ENCODE assay signal across 26 cellular contexts in genomic region chr12:57058454-57058853, GRCh38. TPM values are rescaled to one million over a fixed set of nuclear protein-coding genes. Genes with fewer than 3 reads are reported as not detected.
DNase-seq lines count a peak whose midpoint lies in the region; ATAC-seq and TF ChIP-seq lines count a peak whose summit lies in the region.
"Had no signal": no experiment of that assay in that cellular context is flagged by ENCODE, and none has a peak within 500 bp of the region (broad histone marks: within the 10 kb centered on the region; RNA-seq: fewer than 3 reads in every experiment).

No MANE protein-coding gene starts in this region.

- H3K4me1 Mint-ChIP-seq in T-cell (peaks cover 6 to 11% (median 9%) of the 10 kb centered on the region in 3 donors), memory B cell (peaks cover 22% of the 10 kb centered on the region)

- ATAC-seq in GM18502 (IDR thresholded peaks at IDR 0.05; ENCODE audit: poor library complexity, unreplicated experiment) (peak; percentile 42), GM21390 (IDR thresholded peaks at IDR 0.05; ENCODE audit: unreplicated experiment) (peak; percentile 55), T-cell (replicated peaks in 1 of 4) (no peak), memory B cell (ENCODE audit: low read depth) (peak; percentile 76), GM21717 (IDR thresholded peaks at IDR 0.05; ENCODE audit: unreplicated experiment) (no peak)
- ATAC-seq: activated CD8-positive, alpha-beta memory T cell treated with anti-CD3 and anti-CD28 coated beads, Interleukin-2, amount 10 ng/mL, durations not matched to agents 7 days and 5 days; foreskin keratinocyte; mucosa of descending colon; psoas muscle; stimulated activated naive CD8-positive, alpha-beta T cell treated with anti-CD3 and anti-CD28 coated beads, Interleukin-15, Interleukin-2, amounts not matched to agents 100 U/mL and 50 U/mL, for 24 hours had no signal

- CTCF ChIA-PET in T-cell (lab: Charles Lee) = interaction anchor here in 1 of 2 donors (1.2 to 1.4 kb wide), 2 partner anchors 47 to 184 kb away, joined by 3 to 4 read pairs; no protein-coding TSS in a partner anchor

- H3K4me3 Mint-ChIP-seq in T-cell = no peak overlapping the region
- peak overlapping the region; percentile 63 for H3K4me3 Mint-ChIP-seq in memory B cell
- H3K4me3 Mint-ChIP-seq: activated CD8-positive, alpha-beta memory T cell treated with anti-CD3 and anti-CD28 coated beads, Interleukin-2, amount 10 ng/mL, durations not matched to agents 7 days and 5 days; CD8-positive, alpha-beta memory T cell had no signal

- TF ChIP-seq CTCF in foreskin fibroblast (IDR thresholded peaks at IDR 0.05; ENCODE audit: low read depth, low read length) = no peak

- POLR2A ChIA-PET in T-cell (lab: Charles Lee) = no interaction called here

- DNase-seq in T-cell (no peak), memory B cell (ENCODE audit: low spot score in 2 of 2) (no peak), H7 (no peak), foreskin fibroblast (no peak)
- DNase-seq: activated CD4-positive, CD25-positive, alpha-beta regulatory T cell treated with anti-CD3 and anti-CD28 coated beads, Interleukin-2, amount 50 U/mL, for 72 hours; activated CD8-positive, alpha-beta memory T cell treated with anti-CD3 and anti-CD28 coated beads, Interleukin-2, amount 10 ng/mL, durations not matched to agents 7 days and 5 days; activated gamma-delta T cell; CD8-positive, alpha-beta memory T cell; central memory CD4-positive, alpha-beta T cell; DMS79; foreskin keratinocyte; hypothalamus; mucosa of descending colon; NCI-H1417; NCI-H2107; NCI-H524 treated with DMSO at 0.1 percent for 48 hours; psoas muscle; stimulated activated CD4-positive, alpha-beta T cell treated with anti-CD3 and anti-CD28 coated beads, Interleukin-2, amount 100 ng/mL, for 24 hours; stimulated activated naive CD8-positive, alpha-beta T cell treated with anti-CD3 and anti-CD28 coated beads, Interleukin-15, Interleukin-2, amounts not matched to agents 100 U/mL and 50 U/mL, for 24 hours; transverse colon had no signal

- H3K27me3 ChIP-seq in H7 (ENCODE audit: control insufficient read depth, insufficient read depth, low read length) = no peaks in the 10 kb centered on the region
- H3K27me3 ChIP-seq: ascending aorta, foreskin keratinocyte, transverse colon had no signal

- H3K4me3 ChIP-seq in H7 (ENCODE audit: insufficient read depth, low read depth, low read length) (no peak overlapping the region), foreskin fibroblast (ENCODE audit: low read depth in 1 of 2, low read length in 2 of 2) (no peak overlapping the region)
- H3K4me3 ChIP-seq: ascending aorta, mucosa of descending colon, psoas muscle, transverse colon had no signal

- H3K36me3 Mint-ChIP-seq in T-cell = peaks cover 20% of the 10 kb centered on the region
- peaks cover 11% of the 10 kb centered on the region for H3K36me3 Mint-ChIP-seq in memory B cell

- peak overlapping the region; percentile 7 to 30 for H3K27ac Mint-ChIP-seq in T-cell
- peak overlapping the region; percentile 53 for H3K27ac Mint-ChIP-seq in memory B cell
- H3K27ac Mint-ChIP-seq: activated CD8-positive, alpha-beta memory T cell treated with anti-CD3 and anti-CD28 coated beads, Interleukin-2, amount 10 ng/mL, durations not matched to agents 7 days and 5 days had no signal

- peaks cover 34% of the 10 kb centered on the region for H3K36me3 ChIP-seq in H7 (replicated peaks; ENCODE audit: control insufficient read depth, insufficient read depth, low read length)

- H3K9me3 Mint-ChIP-seq in T-cell (no peaks in the 10 kb centered on the region), memory B cell (no peaks in the 10 kb centered on the region)
- H3K9me3 Mint-ChIP-seq: CD8-positive, alpha-beta memory T cell had no signal

- H3K27me3 Mint-ChIP-seq in T-cell (no peaks in the 10 kb centered on the region), memory B cell (no peaks in the 10 kb centered on the region)
- H3K27me3 Mint-ChIP-seq: activated CD8-positive, alpha-beta memory T cell treated with anti-CD3 and anti-CD28 coated beads, Interleukin-2, amount 10 ng/mL, durations not matched to agents 7 days and 5 days; CD8-positive, alpha-beta memory T cell had no signal

RNA-seq across cellular contexts. Expression of gene MYO1A, which starts 8.5 kb away (rescaled TPM):
- 1 to 10 TPM in 4 of 5 donors, under 1 TPM in 1; 0.54 to 2.2 (median 1.4) TPM for total RNA-seq in T-cell
- 0.24 and 0.59 TPM in 2 replicates for total RNA-seq in H7 (2014; rRNA removed; shearing (Covaris generic))
- total RNA-seq: ascending aorta, foreskin keratinocyte, skeletal muscle tissue had no signal

RNA-seq across cellular contexts. Expression of gene NEMP1, which starts 20.1 kb away (rescaled TPM):
- 10 to 100 TPM; 10.7 to 26.1 (median 19.9) TPM for total RNA-seq in T-cell
- total RNA-seq in H7 (2014; rRNA removed; shearing (Covaris generic)) = 22.6 and 30.6 TPM in 2 replicates

RNA-seq across cellular contexts. Expression of gene NAB2, which starts 30.5 kb away (rescaled TPM):
- total RNA-seq in T-cell = 10 to 100 TPM in 3 of 5 donors, 1 to 10 TPM in 2; 4.2 to 21.6 (median 16.9) TPM
- total RNA-seq in H7 (2014; rRNA removed; shearing (Covaris generic)) = 19.0 and 20.8 TPM in 2 replicates

RNA-seq across cellular contexts. Expression of gene TAC3, which starts 42.1 kb away (rescaled TPM):
- under 1 TPM in 2 of 5 donors, not detected in 3; 0.55 to 0.63 TPM for total RNA-seq in T-cell
- total RNA-seq in H7 (2014; rRNA removed; shearing (Covaris generic)) = 1.00 and 1.2 TPM in 2 replicates
- total RNA-seq: activated CD8-positive, alpha-beta memory T cell treated with anti-CD3 and anti-CD28 coated beads, Interleukin-2, amount 10 ng/mL, durations not matched to agents 7 days and 5 days; ascending aorta; CD8-positive, alpha-beta memory T cell; dermis microvascular lymphatic vessel endothelial cell; foreskin keratinocyte; psoas muscle; skeletal muscle tissue had no signal

RNA-seq across cellular contexts. Expression of gene ZBTB39, which starts 52.1 kb away (rescaled TPM):
- total RNA-seq in T-cell = 10 to 100 TPM in 3 of 5 donors, 1 to 10 TPM in 2; 7.9 to 11.2 (median 11.0) TPM
- 11.6 and 13.0 TPM in 2 replicates for total RNA-seq in H7 (2014; rRNA removed; shearing (Covaris generic))

Comparison
In these comparisons a context has a peak if more than half of its experiments do, and no peak if none do; other contexts are left out.
1. ATAC-seq: peak in GM18502 (single experiment), GM21390 (single experiment) and memory B cell (single experiment); none in T-cell (0 of 4) and GM21717 (single experiment).